2 cellular contexts compared by ENCODE assay signal in the genomic region with DNA sequence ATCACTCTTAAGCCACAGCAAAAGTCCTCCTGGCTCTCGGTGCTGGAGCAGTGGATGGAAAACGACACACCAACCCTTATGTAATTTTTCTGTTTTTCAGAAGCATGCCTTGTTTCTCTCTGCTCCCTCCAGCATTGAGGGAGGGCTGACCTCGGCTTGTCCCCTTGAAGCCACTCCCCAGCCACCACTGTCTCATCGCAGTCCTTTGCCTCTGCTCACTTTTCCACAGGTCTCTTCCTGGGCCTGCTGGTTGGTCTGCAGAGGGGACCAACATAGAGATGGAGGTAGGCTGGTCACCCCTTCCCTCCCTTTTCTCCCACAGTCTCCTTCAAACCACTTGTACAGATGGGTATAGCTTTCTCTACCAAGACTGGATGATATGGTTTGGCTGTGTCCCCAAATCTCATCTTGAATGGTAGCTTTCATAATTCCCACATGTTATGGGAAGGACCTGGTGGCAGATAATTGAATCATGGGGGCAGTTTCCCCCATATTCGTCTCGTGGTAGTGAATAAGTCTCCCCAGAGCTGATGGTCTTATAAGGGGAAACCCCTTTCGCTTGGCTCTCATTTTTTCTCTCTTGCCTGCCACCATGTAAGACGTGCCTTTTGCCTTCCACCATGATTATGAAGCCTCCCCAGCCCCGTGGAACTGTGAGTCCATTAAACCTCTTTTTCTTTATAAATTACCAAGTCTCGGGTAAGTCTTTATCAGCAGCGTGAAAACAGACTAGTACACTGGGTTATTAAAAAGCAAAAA.
TF ChIP-seq lines count a peak whose summit lies in the region.

No MANE protein-coding gene starts in this region.

TF ChIP-seq in IMR-90, 13 proteins besides CTCF, POLR2A, EP300 and RAD21:
- TF ChIP-seq RCOR1 (IDR thresholded peaks at IDR 0.05; ENCODE audit: insufficient replicate concordance, low read length) (no peak), ELK1 (IDR thresholded peaks at IDR 0.05; ENCODE audit: borderline replicate concordance, low read depth, low read length) (no peak), MAFK (IDR thresholded peaks at IDR 0.05; ENCODE audit: low read depth, low read length) (no peak), BHLHE40 (IDR thresholded peaks at IDR 0.05; ENCODE audit: low read depth, low read length) (no peak), CEBPB (IDR thresholded peaks at IDR 0.05; ENCODE audit: low read depth, low read length) (no peak), NFE2L2 (IDR thresholded peaks at IDR 0.05; ENCODE audit: low read depth, low read length) (no peak), CHD1 (IDR thresholded peaks at IDR 0.05; ENCODE audit: low read depth, low read length) (no peak), USF2 (IDR thresholded peaks at IDR 0.05; ENCODE audit: low read depth, low read length) (no peak), MXI1 (IDR thresholded peaks at IDR 0.05; ENCODE audit: borderline replicate concordance, low read depth, low read length) (no peak), SMC3 (IDR thresholded peaks at IDR 0.05; ENCODE audit: low read depth, low read length) (no peak)

TF ChIP-seq in GM12878, 131 proteins besides CTCF, POLR2A, EP300 and RAD21:
- no peak for TF ChIP-seq EZH2 (IDR thresholded peaks at IDR 0.05; ENCODE audit: borderline replicate concordance, control insufficient read depth, low read depth, low read length)
